In the genomic region with DNA sequence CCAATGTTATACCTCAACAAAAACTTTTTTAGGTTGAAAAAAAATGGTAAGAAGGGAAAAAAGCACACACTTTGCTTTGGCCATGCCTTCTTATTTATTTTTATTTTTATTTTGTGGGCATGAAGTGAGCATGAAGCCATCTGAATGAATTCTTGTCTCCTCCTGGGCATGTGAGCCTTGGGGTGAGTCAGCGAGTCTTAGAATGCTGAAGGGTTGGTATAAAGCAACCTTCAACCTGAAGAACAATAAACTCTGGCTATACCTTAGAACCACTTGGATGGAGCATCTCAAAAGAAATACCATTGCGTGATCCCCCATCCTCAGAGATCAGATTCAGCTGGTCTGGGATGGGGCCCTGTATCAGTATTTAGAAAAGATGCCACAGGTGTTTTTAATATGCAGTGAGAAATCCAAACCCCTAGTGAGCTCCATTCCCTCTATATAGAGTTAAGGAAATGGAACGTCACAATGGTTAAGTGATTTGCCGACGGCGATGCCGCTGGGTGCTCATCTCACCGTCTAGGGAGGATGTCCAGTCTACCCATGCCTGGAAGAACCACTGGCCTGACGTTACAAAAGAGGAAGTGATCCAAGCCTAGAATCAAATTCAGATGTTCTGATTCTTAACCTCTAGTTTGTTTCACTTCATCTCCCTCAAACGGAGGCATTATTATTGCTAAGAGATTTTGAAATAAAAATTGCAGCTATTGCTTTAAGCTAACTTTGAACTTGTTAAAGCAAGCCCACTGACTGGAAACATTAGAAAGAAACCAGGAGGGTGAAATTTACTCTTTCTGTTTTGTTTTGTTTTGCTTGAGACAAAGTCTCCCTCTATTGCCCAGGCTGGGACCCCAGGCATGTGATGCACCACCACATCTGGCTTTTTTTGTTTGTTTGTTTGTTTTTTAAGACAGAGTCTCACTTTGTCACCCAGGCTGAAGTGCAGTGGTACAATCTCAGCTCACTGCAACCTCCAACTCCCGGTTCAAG, we compare ENCODE assay signal across 12 cellular contexts.
A peak's percentile ranks its signal among the peaks of the same experiment; 100 is the strongest.
DNase-seq lines count a peak whose midpoint lies in the region; ATAC-seq and TF ChIP-seq lines count a peak whose summit lies in the region.
"Had no signal": no experiment of that assay in that cellular context is flagged by ENCODE, and none has a peak within 500 bp of the region (broad histone marks: within the 10 kb centered on the region; RNA-seq: fewer than 3 reads in every experiment).

No MANE protein-coding gene starts in this region.

- TF ChIP-seq CTCF in BJ (IDR thresholded peaks at IDR 0.05; ENCODE audit: insufficient read depth, low read depth, low read length) (no peak), activated B cell treated with CpG ODN at 0.5 μM for 24 hours (IDR thresholded peaks at IDR 0.05) (no peak), PC-3 (conservative IDR thresholded peaks at IDR 0.05; ENCODE audit: low read depth, low read length) (no peak)

- no peaks in the 10 kb centered on the region for H3K4me1 ChIP-seq in PC-3 (ENCODE audit: insufficient read depth, low read length)

- H3K4me2 ChIP-seq in PC-3 (ENCODE audit: low read length): no peak overlapping the region

- ATAC-seq in GM19372 (IDR thresholded peaks at IDR 0.05; ENCODE audit: low read depth, unreplicated experiment) (peak; percentile 64), HG03064 (IDR thresholded peaks at IDR 0.05; ENCODE audit: low read depth, unreplicated experiment) (peak; percentile 56), activated B cell treated with CpG ODN at 0.5 μM for 24 hours (ENCODE audit: low read depth) (peak; percentile 74), PC-3 (no peak)

- intact Hi-C loops in activated B cell treated with CpG ODN at 0.5 μM for 24 hours (cut with micrococcal nuclease): no loop called here
- intact Hi-C loops in activated T-helper 1 cell treated with anti-CD3 and anti-CD28 coated beads, Interleukin-12 subunit alpha, Interleukin-12 subunit beta, Interleukin-2, Interleukin-4 antibody, amounts not matched to agents 30 ng/mL and 10 ng/mL and 1 ng/mL, durations not matched to agents 14 hours and 24 hours and 36 hours (cut with micrococcal nuclease): no loop called here
- intact Hi-C loops in PC-3 (cut with micrococcal nuclease): no loop called here

- CTCF ChIA-PET in BJ (lab: Yijun Ruan, JAX) (interaction anchor here (1.1 kb wide), 2 partner anchors 14 to 39 kb away, joined by 3 to 4 read pairs; no protein-coding TSS in a partner anchor), activated B cell treated with CpG ODN at 0.5 μM for 24 hours (lab: Charles Lee) (no interaction called here), PC-3 (lab: Charles Lee) (no interaction called here)

- POLR2A ChIA-PET in BJ (lab: Charles Lee) (no interaction called here), activated B cell treated with CpG ODN at 0.5 μM for 24 hours (lab: Charles Lee) (no interaction called here), PC-3 (lab: Charles Lee; ENCODE audit: unreplicated experiment) (no interaction called here)

- H3K9me3 Mint-ChIP-seq in activated B cell treated with CpG ODN at 0.5 μM for 24 hours: peaks cover 3% of the 10 kb centered on the region
- H3K9me3 Mint-ChIP-seq in activated T-helper 1 cell treated with anti-CD3 and anti-CD28 coated beads, Interleukin-12 subunit alpha, Interleukin-12 subunit beta, Interleukin-2, Interleukin-4 antibody, amounts not matched to agents 30 ng/mL and 10 ng/mL and 1 ng/mL, durations not matched to agents 14 hours and 24 hours and 36 hours: no peaks in the 10 kb centered on the region

- no peak overlapping the region for H3K4me3 ChIP-seq in BJ (ENCODE audit: low read depth, low read length)
- H3K4me3 ChIP-seq in PC-3 (ENCODE audit: low read length): no peak overlapping the region
- H3K4me3 ChIP-seq: SJSA1 had no signal

- H3K9me3 ChIP-seq in PC-3 (ENCODE audit: low read length): no peaks in the 10 kb centered on the region
- H3K9me3 ChIP-seq: SJSA1 had no signal

- H3K9me2 ChIP-seq in PC-3 (replicated peaks; ENCODE audit: low read length): no peaks in the 10 kb centered on the region

- H3K27ac ChIP-seq in PC-3 (ENCODE audit: low read length): no peak overlapping the region
- H3K27ac ChIP-seq: C4-2B, SJSA1 had no signal

- no peaks in the 10 kb centered on the region for H3K79me2 ChIP-seq in PC-3 (ENCODE audit: low read length)

- H3K27me3 ChIP-seq in BJ (ENCODE audit: control insufficient read depth, insufficient read depth, low read length) (no peaks in the 10 kb centered on the region), PC-3 (ENCODE audit: low read length) (no peaks in the 10 kb centered on the region)
- H3K27me3 ChIP-seq: SJSA1 had no signal

- H3F3A ChIP-seq in PC-3 (ENCODE audit: low read length, unreplicated experiment): no peaks in the 10 kb centered on the region

- no peaks in the 10 kb centered on the region for H3K27me3 Mint-ChIP-seq in activated B cell treated with CpG ODN at 0.5 μM for 24 hours
- H3K27me3 Mint-ChIP-seq in activated T-helper 1 cell treated with anti-CD3 and anti-CD28 coated beads, Interleukin-12 subunit alpha, Interleukin-12 subunit beta, Interleukin-2, Interleukin-4 antibody, amounts not matched to agents 30 ng/mL and 10 ng/mL and 1 ng/mL, durations not matched to agents 14 hours and 24 hours and 36 hours (ENCODE audit: insufficient read depth): no peaks in the 10 kb centered on the region

- DNase-seq in BJ (ENCODE audit: low read depth) (peak; percentile 31), activated B cell treated with CpG ODN at 0.5 μM for 24 hours (no peak), PC-3 (no peak), hepatic stellate cell (ENCODE audit: low spot score) (no peak), EL (no peak)
- DNase-seq in activated T-helper 1 cell treated with anti-CD3 and anti-CD28 coated beads, Interleukin-12 subunit alpha, Interleukin-12 subunit beta, Interleukin-2, Interleukin-4 antibody, amounts not matched to agents 30 ng/mL and 10 ng/mL and 1 ng/mL, durations not matched to agents 14 hours and 24 hours and 36 hours (ENCODE audit: low spot score): no peak
- DNase-seq: activated gamma-delta T cell had no signal

- no peaks in the 10 kb centered on the region for H3K36me3 ChIP-seq in BJ (ENCODE audit: control insufficient read depth, insufficient read depth, low read length)
- no peaks in the 10 kb centered on the region for H3K36me3 ChIP-seq in PC-3 (ENCODE audit: low read depth, low read length)
- H3K36me3 ChIP-seq: SJSA1 had no signal

- H3K4me1 Mint-ChIP-seq in activated B cell treated with CpG ODN at 0.5 μM for 24 hours: peaks cover 23% of the 10 kb centered on the region
- H3K4me1 Mint-ChIP-seq in activated T-helper 1 cell treated with anti-CD3 and anti-CD28 coated beads, Interleukin-12 subunit alpha, Interleukin-12 subunit beta, Interleukin-2, Interleukin-4 antibody, amounts not matched to agents 30 ng/mL and 10 ng/mL and 1 ng/mL, durations not matched to agents 14 hours and 24 hours and 36 hours (ENCODE audit: low read depth): no peaks in the 10 kb centered on the region
- H3K4me1 Mint-ChIP-seq: nephron had no signal

- H3K27ac Mint-ChIP-seq in activated B cell treated with CpG ODN at 0.5 μM for 24 hours: peak overlapping the region; percentile 10
- no peak overlapping the region for H3K27ac Mint-ChIP-seq in activated T-helper 1 cell treated with anti-CD3 and anti-CD28 coated beads, Interleukin-12 subunit alpha, Interleukin-12 subunit beta, Interleukin-2, Interleukin-4 antibody, amounts not matched to agents 30 ng/mL and 10 ng/mL and 1 ng/mL, durations not matched to agents 14 hours and 24 hours and 36 hours
- H3K27ac Mint-ChIP-seq: nephron had no signal

- H3K9ac ChIP-seq in PC-3 (ENCODE audit: low read length): no peak overlapping the region

- H2AFZ ChIP-seq in PC-3 (ENCODE audit: low read length): no peak overlapping the region

- no TSS peak for BruUV-seq in PC-3 (replicated peaks; lab: Mats Ljungman, UMichigan)

- H3K36me3 Mint-ChIP-seq in activated B cell treated with CpG ODN at 0.5 μM for 24 hours (ENCODE audit: low read depth): no peaks in the 10 kb centered on the region
- no peaks in the 10 kb centered on the region for H3K36me3 Mint-ChIP-seq in activated T-helper 1 cell treated with anti-CD3 and anti-CD28 coated beads, Interleukin-12 subunit alpha, Interleukin-12 subunit beta, Interleukin-2, Interleukin-4 antibody, amounts not matched to agents 30 ng/mL and 10 ng/mL and 1 ng/mL, durations not matched to agents 14 hours and 24 hours and 36 hours (ENCODE audit: low read depth)

- no peak overlapping the region for H3K4me3 Mint-ChIP-seq in activated B cell treated with CpG ODN at 0.5 μM for 24 hours
- H3K4me3 Mint-ChIP-seq in activated T-helper 1 cell treated with anti-CD3 and anti-CD28 coated beads, Interleukin-12 subunit alpha, Interleukin-12 subunit beta, Interleukin-2, Interleukin-4 antibody, amounts not matched to agents 30 ng/mL and 10 ng/mL and 1 ng/mL, durations not matched to agents 14 hours and 24 hours and 36 hours: no peak overlapping the region
- H3K4me3 Mint-ChIP-seq: nephron had no signal

- no peaks in the 10 kb centered on the region for H4K20me1 ChIP-seq in PC-3 (ENCODE audit: low read length)
